In the genomic region with DNA sequence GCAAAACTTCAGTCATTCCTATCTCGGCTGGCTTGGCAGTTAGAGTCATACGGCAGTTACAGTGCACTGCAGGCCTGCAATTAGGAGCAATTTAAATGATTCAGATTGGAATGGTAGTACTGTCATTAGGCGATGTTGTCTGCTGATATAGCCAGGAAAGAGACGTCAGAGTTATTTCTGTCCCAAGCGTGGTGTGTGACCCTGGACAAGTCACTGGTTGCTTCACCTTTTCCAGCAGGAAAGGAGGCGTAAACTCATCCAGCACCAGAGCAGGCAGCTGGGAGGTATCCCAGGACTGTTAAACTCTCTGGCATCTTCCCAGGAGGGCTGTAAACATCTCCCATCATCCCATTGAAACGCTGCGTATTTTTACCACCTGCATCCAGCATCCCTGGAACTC, we compare ENCODE assay signal across 1 cellular context.
A peak's percentile ranks its signal among the peaks of the same experiment; 100 is the strongest.
TF ChIP-seq lines count a peak whose summit lies in the region.

No MANE protein-coding gene starts in this region.

TF ChIP-seq in K562, 482 proteins besides CTCF, POLR2A, EP300 and RAD21:
- TF ChIP-seq, protein P1, sequence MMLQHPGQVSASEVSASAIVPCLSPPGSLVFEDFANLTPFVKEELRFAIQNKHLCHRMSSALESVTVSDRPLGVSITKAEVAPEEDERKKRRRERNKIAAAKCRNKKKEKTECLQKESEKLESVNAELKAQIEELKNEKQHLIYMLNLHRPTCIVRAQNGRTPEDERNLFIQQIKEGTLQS (IDR thresholded peaks at IDR 0.05): 0 out of 2 replicates have a peak, but pooled peaks have one; percentile 9
- TF ChIP-seq, protein P1 (CRISPR knock-in tag; conservative IDR thresholded peaks at IDR 0.05): no peak
- TF ChIP-seq MEF2D (tag; conservative IDR thresholded peaks at IDR 0.05; ENCODE audit: low read depth): peak; percentile 65; the same call in 1 of the 2 replicates
- TF ChIP-seq ZNF717 (CRISPR knock-in tag; IDR thresholded peaks at IDR 0.05): no peak
- peak; percentile 63; the same call in 1 of the 2 replicates for TF ChIP-seq MEF2A (IDR thresholded peaks at IDR 0.05; ENCODE audit: control insufficient read depth, low read depth, low read length)
- no peak for TF ChIP-seq CEBPG (CRISPR knock-in tag; IDR thresholded peaks at IDR 0.05)
- TF ChIP-seq CEBPG (tag; conservative IDR thresholded peaks at IDR 0.05 in 1 of 2, IDR thresholded peaks at IDR 0.05 in 1 of 2): 0 out of 4 replicates have a peak, but pooled peaks of 1 of the 2 experiments have one; percentile 29
